Comparison of ENCODE assay signal across 22 cellular contexts in genomic region chr4:139587452-139587851, GRCh38.
"Had no signal": no experiment of that assay in that cellular context is flagged by ENCODE, and none has a peak within 500 bp of the region (broad histone marks: within the 10 kb centered on the region; RNA-seq: fewer than 3 reads in every experiment).

No MANE protein-coding gene starts in this region.

- H3K4me2 ChIP-seq: smooth muscle cell had no signal

- H3K4me3 ChIP-seq: body of pancreas, lower lobe of right lung, mucosa of descending colon, right lobe of liver, smooth muscle cell, stomach, transverse colon had no signal

- H3K4me3 Mint-ChIP-seq: activated CD4-positive, alpha-beta memory T cell treated with anti-CD3 and anti-CD28 coated beads for 36 hours; activated naive CD4-positive, alpha-beta T cell treated with anti-CD3 and anti-CD28 coated beads for 36 hours; activated naive CD8-positive, alpha-beta T cell treated with anti-CD3 and anti-CD28 coated beads, Interleukin-2, amount 10 ng/mL, durations not matched to agents 7 days and 5 days; activated T-cell treated with anti-CD3 and anti-CD28 coated beads, Interleukin-2, amount 50 U/mL, for 72 hours; nephron progenitor cell; stimulated activated memory B cell treated with anti-CD40 and anti-IgM and Interleukin-4, amounts not matched to agents 10 μg/mL and 1 μg/mL and 100 μg/mL, for 72 hours; T-helper 17 cell had no signal

- H2AFZ ChIP-seq: parathyroid adenoma had no signal

- H3K36me3 Mint-ChIP-seq: activated CD4-positive, alpha-beta memory T cell treated with anti-CD3 and anti-CD28 coated beads for 36 hours; activated naive CD8-positive, alpha-beta T cell treated with anti-CD3 and anti-CD28 coated beads, Interleukin-2, amount 10 ng/mL, durations not matched to agents 7 days and 5 days; stimulated activated memory B cell treated with anti-CD40 and anti-IgM and Interleukin-4, amounts not matched to agents 10 μg/mL and 1 μg/mL and 100 μg/mL, for 72 hours had no signal

- H3K9me3 ChIP-seq: body of pancreas, lower lobe of right lung, mucosa of descending colon, right lobe of liver, stomach, transverse colon had no signal

- H3K4me1 ChIP-seq: body of pancreas, lower lobe of right lung, parathyroid adenoma, right lobe of liver, stomach, transverse colon had no signal

- H3K9ac ChIP-seq: parathyroid adenoma had no signal

- H3K36me3 ChIP-seq: lower lobe of right lung, right lobe of liver, stomach, transverse colon had no signal

- DNase-seq: activated CD4-positive, alpha-beta memory T cell treated with anti-CD3 and anti-CD28 coated beads for 36 hours; activated CD4-positive, alpha-beta T cell treated with anti-CD3 and anti-CD28 coated beads for 48 hours; activated effector memory CD4-positive, alpha-beta T cell treated with Interleukin-2 at 50 U/mL for 16 hours; activated naive CD4-positive, alpha-beta T cell treated with anti-CD3 and anti-CD28 coated beads for 36 hours; activated naive CD8-positive, alpha-beta T cell treated with anti-CD3 and anti-CD28 coated beads, Interleukin-2, amount 10 ng/mL, durations not matched to agents 7 days and 5 days; activated T-cell treated with anti-CD3 and anti-CD28 coated beads, Interleukin-2, amount 50 U/mL, for 72 hours; body of pancreas; effector memory CD4-positive, alpha-beta T cell; lower lobe of right lung; mesendoderm; mucosa of descending colon; nephron progenitor cell; right lobe of liver; stimulated activated CD4-positive, alpha-beta T cell treated with anti-CD3 and anti-CD28 coated beads, Interleukin-15, amount 100 ng/mL, for 24 hours; stomach; T-helper 17 cell; transverse colon had no signal

- H3K27me3 ChIP-seq: body of pancreas, right lobe of liver, stomach, transverse colon had no signal

- H3K27ac ChIP-seq: body of pancreas, lower lobe of right lung, parathyroid adenoma, right lobe of liver, stomach, transverse colon had no signal

- H3K27ac Mint-ChIP-seq: activated CD4-positive, alpha-beta memory T cell treated with anti-CD3 and anti-CD28 coated beads for 36 hours; activated naive CD4-positive, alpha-beta T cell treated with anti-CD3 and anti-CD28 coated beads for 36 hours; activated naive CD8-positive, alpha-beta T cell treated with anti-CD3 and anti-CD28 coated beads, Interleukin-2, amount 10 ng/mL, durations not matched to agents 7 days and 5 days; activated T-cell treated with anti-CD3 and anti-CD28 coated beads, Interleukin-2, amount 50 U/mL, for 72 hours; stimulated activated memory B cell treated with anti-CD40 and anti-IgM and Interleukin-4, amounts not matched to agents 10 μg/mL and 1 μg/mL and 100 μg/mL, for 72 hours; T-helper 17 cell had no signal

- ATAC-seq: activated T-cell treated with anti-CD3 and anti-CD28 coated beads, Interleukin-2, amount 50 U/mL, for 72 hours; body of pancreas; esophagus mucosa; left lobe of liver; mucosa of descending colon; stimulated activated memory B cell treated with anti-CD40 and anti-IgM and Interleukin-4, amounts not matched to agents 10 μg/mL and 1 μg/mL and 100 μg/mL, for 72 hours; T-helper 17 cell had no signal

- H3K9me3 Mint-ChIP-seq: activated CD4-positive, alpha-beta memory T cell treated with anti-CD3 and anti-CD28 coated beads for 36 hours; activated naive CD8-positive, alpha-beta T cell treated with anti-CD3 and anti-CD28 coated beads, Interleukin-2, amount 10 ng/mL, durations not matched to agents 7 days and 5 days; nephron progenitor cell; stimulated activated memory B cell treated with anti-CD40 and anti-IgM and Interleukin-4, amounts not matched to agents 10 μg/mL and 1 μg/mL and 100 μg/mL, for 72 hours had no signal

- H3K4me1 Mint-ChIP-seq: activated naive CD8-positive, alpha-beta T cell treated with anti-CD3 and anti-CD28 coated beads, Interleukin-2, amount 10 ng/mL, durations not matched to agents 7 days and 5 days; nephron progenitor cell; stimulated activated memory B cell treated with anti-CD40 and anti-IgM and Interleukin-4, amounts not matched to agents 10 μg/mL and 1 μg/mL and 100 μg/mL, for 72 hours had no signal
